In the genomic region with DNA sequence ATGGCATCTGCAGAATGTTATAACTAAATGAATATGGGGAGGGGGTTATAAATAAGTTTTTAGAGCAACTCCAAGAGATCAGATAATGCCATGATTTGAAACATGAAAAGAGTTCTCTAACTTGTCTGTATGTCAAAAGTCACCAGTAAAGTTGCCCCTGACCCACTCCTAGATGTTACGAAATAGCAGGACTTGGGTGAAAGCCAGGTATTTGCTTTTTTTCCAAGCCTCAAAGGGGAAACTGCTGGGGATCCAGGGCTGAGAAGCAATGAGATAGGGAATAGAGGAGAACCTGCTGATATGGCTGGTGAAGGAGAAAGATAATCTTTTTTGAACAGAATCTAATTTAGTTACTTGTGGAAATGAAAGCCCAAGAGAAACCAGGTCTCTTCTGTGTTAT, we compare ENCODE assay signal across 22 cellular contexts.
DNase-seq lines count a peak whose midpoint lies in the region; ATAC-seq, FAIRE-seq and TF ChIP-seq lines count a peak whose summit lies in the region.
"Had no signal": no experiment of that assay in that cellular context is flagged by ENCODE, and none has a peak within 500 bp of the region (broad histone marks: within the 10 kb centered on the region; RNA-seq: fewer than 3 reads in every experiment).

No MANE protein-coding gene starts in this region.

- H3K36me3 Mint-ChIP-seq in progenitor cell of endocrine pancreas (ENCODE audit: insufficient read depth) = no peaks in the 10 kb centered on the region
- H3K36me3 Mint-ChIP-seq: CD14-positive monocyte; CD4-positive, alpha-beta memory T cell; CD4-positive, CD25-positive, alpha-beta regulatory T cell; CD8-positive, alpha-beta memory T cell had no signal

- ATAC-seq in HepG2 = no peak

- H3K9me3 ChIP-seq in HepG2 (ENCODE audit: low read length) = peaks cover 8% of the 10 kb centered on the region; the same call in 1 of the 2 replicates
- H3K9me3 ChIP-seq: BE2C, BLaER1 had no signal

- BruUV-seq in HepG2 (replicated peaks; lab: Mats Ljungman, UMichigan) = no TSS peak

- no peak for TF ChIP-seq CTCF in D721Med (IDR thresholded peaks at IDR 0.05; ENCODE audit: insufficient read depth, missing control alignments)
- TF ChIP-seq CTCF in HepG2 (CRISPR knock-in tag; IDR thresholded peaks at IDR 0.05) = no peak
- no peak for TF ChIP-seq CTCF in progenitor cell of endocrine pancreas (IDR thresholded peaks at IDR 0.05; ENCODE audit: unreplicated experiment)

- H3K27me3 Mint-ChIP-seq in progenitor cell of endocrine pancreas = no peaks in the 10 kb centered on the region
- H3K27me3 Mint-ChIP-seq: CD4-positive, CD25-positive, alpha-beta regulatory T cell; CD8-positive, alpha-beta memory T cell had no signal

- in situ Hi-C loops in HepG2 (cut with HindIII; ENCODE audit: extremely low pct_ligation_motif_present, low pct_unique_long_range_greater_than_20kb) = no loop called here

- no peaks in the 10 kb centered on the region for H3K79me2 ChIP-seq in HepG2 (ENCODE audit: insufficient read depth, low read length)

- H3K27ac ChIP-seq in HepG2 (ENCODE audit: extremely low read length, insufficient read depth, low read length) = no peak overlapping the region
- H3K27ac ChIP-seq: BLaER1 had no signal

- H3K4me1 ChIP-seq in HepG2 (ENCODE audit: insufficient read depth, low read length) = no peaks in the 10 kb centered on the region
- H3K4me1 ChIP-seq: BE2C, BLaER1 had no signal

- no peaks in the 10 kb centered on the region for H4K20me1 ChIP-seq in HepG2 (ENCODE audit: insufficient read depth, low read length)
- H4K20me1 ChIP-seq: BLaER1 had no signal

- peaks cover 4% of the 10 kb centered on the region for H3K9me3 Mint-ChIP-seq in progenitor cell of endocrine pancreas (ENCODE audit: low read depth)

- no peaks in the 10 kb centered on the region for H3K36me3 ChIP-seq in HepG2 (replicated peaks in 1 of 2; ENCODE audit: control insufficient read depth in 1 of 2, insufficient read depth in 2 of 2, low read length in 2 of 2)
- H3K36me3 ChIP-seq: BE2C, BLaER1 had no signal

- no peaks in the 10 kb centered on the region for H3K27me3 ChIP-seq in HepG2 (ENCODE audit: control insufficient read depth in 1 of 2, insufficient read depth in 2 of 2, low read length in 2 of 2)
- H3K27me3 ChIP-seq: BE2C, BLaER1 had no signal

- no peak for TF ChIP-seq POLR2A in HepG2 (IDR thresholded peaks at IDR 0.05; ENCODE audit: insufficient read depth in 1 of 2, low read depth in 2 of 2, low read length in 2 of 2)

- no peak for TF ChIP-seq RAD21 in HepG2 (CRISPR knock-in tag; IDR thresholded peaks at IDR 0.05)

- no peak overlapping the region for H2AFZ ChIP-seq in HepG2 (ENCODE audit: low read length)

- FAIRE-seq in D721Med (lab: Jason Lieb, UNC) (peak; percentile 16), HepG2 (lab: Jason Lieb, UNC) (no peak)
- FAIRE-seq: A204.1, G401.6, GM12891, GM19239 had no signal

- 0% methylated on average over 1 of the region's 1 CpG for WGBS in HepG2 (ENCODE audit: low lambda C conversion rate)

- CTCF ChIA-PET in HepG2 (lab: Yijun Ruan, JAX; ENCODE audit: low intra/inter-chr PET ratio, low total read pairs) = no interaction called here

- DNase-seq in D721Med (ENCODE audit: insufficient read length, low spot score) (no peak), OCI-M1 (lab: John Stamatoyannopoulos, UW) (peak; percentile 16), HepG2 (ENCODE audit: low spot score) (no peak), progenitor cell of endocrine pancreas (ENCODE audit: low spot score, unreplicated experiment) (no peak), activated gamma-delta T cell treated with Interleukin-2 at 50 U/mL for 16 hours (no peak), SW480 (ENCODE audit: low spot score) (no peak)
- DNase-seq: 8988T; ACHN; BE2C; C1 segment of cervical spinal cord; CD4-positive, alpha-beta memory T cell; CD4-positive, CD25-positive, alpha-beta regulatory T cell; CD8-positive, alpha-beta memory T cell; COR-L47; DMS79 treated with DMSO at 0.1 percent for 48 hours; GF-D8 had no signal

- intact Hi-C loops in HepG2 (cut with micrococcal nuclease; ENCODE audit: unreplicated experiment) = no loop called here

- H3K9ac ChIP-seq in HepG2 (ENCODE audit: insufficient read depth, low read depth, low read length) = no peak overlapping the region
- H3K9ac ChIP-seq: BLaER1 had no signal

- H3K4me3 ChIP-seq in HepG2 (replicated peaks in 1 of 3; ENCODE audit: insufficient read depth in 1 of 3, low read depth in 2 of 3, low read length in 3 of 3) = no peak overlapping the region
- H3K4me3 ChIP-seq: BLaER1 had no signal

- H3K4me3 Mint-ChIP-seq in progenitor cell of endocrine pancreas (ENCODE audit: low read depth) = no peak overlapping the region
- H3K4me3 Mint-ChIP-seq: CD14-positive monocyte; CD4-positive, alpha-beta memory T cell; CD4-positive, CD25-positive, alpha-beta regulatory T cell; CD8-positive, alpha-beta memory T cell had no signal

- H3K4me1 Mint-ChIP-seq in progenitor cell of endocrine pancreas (ENCODE audit: low read depth) = no peaks in the 10 kb centered on the region
- H3K4me1 Mint-ChIP-seq: CD14-positive monocyte; CD4-positive, alpha-beta memory T cell; CD4-positive, CD25-positive, alpha-beta regulatory T cell; CD8-positive, alpha-beta memory T cell had no signal

- POLR2A ChIA-PET in HepG2 (lab: Yijun Ruan, JAX) = no interaction called here

- no peak for TF ChIP-seq EP300 in HepG2 (IDR thresholded peaks at IDR 0.05; ENCODE audit: low read depth in 2 of 2, low read length in 2 of 2)
- no peak for TF ChIP-seq EP300 in HepG2 (CRISPR knock-in tag; IDR thresholded peaks at IDR 0.05; ENCODE audit: borderline replicate concordance)

- no peak overlapping the region for H3K27ac Mint-ChIP-seq in progenitor cell of endocrine pancreas
- H3K27ac Mint-ChIP-seq: CD14-positive monocyte; CD4-positive, alpha-beta memory T cell; CD4-positive, CD25-positive, alpha-beta regulatory T cell; CD8-positive, alpha-beta memory T cell had no signal

- no peak overlapping the region for H3K4me2 ChIP-seq in HepG2 (ENCODE audit: low read depth, low read length)
- H3K4me2 ChIP-seq: BLaER1 had no signal

TF ChIP-seq in HepG2, 621 proteins besides CTCF, POLR2A, EP300 and RAD21:
- TF ChIP-seq CEBPB (IDR thresholded peaks at IDR 0.05; ENCODE audit: borderline replicate concordance, low read depth, low read length) = 0 out of 2 replicates have a peak, but pooled peaks have one; percentile 8
- TF ChIP-seq HDAC1 (CRISPR knock-in tag; IDR thresholded peaks at IDR 0.05) = no peak
